Comparison of ENCODE assay signal across 2 cellular contexts in the genomic region with DNA sequence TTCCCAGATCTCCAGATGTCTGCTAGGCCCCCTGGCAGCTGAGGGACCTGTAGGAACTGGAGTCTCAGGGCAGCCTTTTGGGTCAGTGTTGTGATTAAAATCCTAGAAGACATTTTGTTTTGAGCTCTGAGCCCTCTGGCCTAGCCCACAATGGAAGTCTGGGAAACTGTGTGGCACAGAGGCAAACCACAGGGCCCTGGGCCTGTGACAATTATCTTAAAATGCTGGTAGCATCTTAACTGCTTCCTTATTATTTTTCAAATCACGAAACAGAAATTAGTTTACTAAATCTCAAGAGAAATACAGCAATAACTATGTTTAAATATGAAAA.
TF ChIP-seq lines count a peak whose summit lies in the region.

No MANE protein-coding gene starts in this region.

TF ChIP-seq in HEK293, 187 proteins besides CTCF, POLR2A, EP300 and RAD21 (continued from another document and continues in another):
- TF ChIP-seq, protein P1, sequence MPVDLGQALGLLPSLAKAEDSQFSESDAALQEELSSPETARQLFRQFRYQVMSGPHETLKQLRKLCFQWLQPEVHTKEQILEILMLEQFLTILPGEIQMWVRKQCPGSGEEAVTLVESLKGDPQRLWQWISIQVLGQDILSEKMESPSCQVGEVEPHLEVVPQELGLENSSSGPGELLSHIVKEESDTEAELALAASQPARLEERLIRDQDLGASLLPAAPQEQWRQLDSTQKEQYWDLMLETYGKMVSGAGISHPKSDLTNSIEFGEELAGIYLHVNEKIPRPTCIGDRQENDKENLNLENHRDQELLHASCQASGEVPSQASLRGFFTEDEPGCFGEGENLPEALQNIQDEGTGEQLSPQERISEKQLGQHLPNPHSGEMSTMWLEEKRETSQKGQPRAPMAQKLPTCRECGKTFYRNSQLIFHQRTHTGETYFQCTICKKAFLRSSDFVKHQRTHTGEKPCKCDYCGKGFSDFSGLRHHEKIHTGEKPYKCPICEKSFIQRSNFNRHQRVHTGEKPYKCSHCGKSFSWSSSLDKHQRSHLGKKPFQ (tag by site-specific recombination; IDR thresholded peaks at IDR 0.05), result no peak
- TF ChIP-seq MZF1 (tag by site-specific recombination; IDR thresholded peaks at IDR 0.05; ENCODE audit: borderline replicate concordance), result no peak
- no peak for TF ChIP-seq ZNF777 (tag by site-specific recombination; IDR thresholded peaks at IDR 0.05; ENCODE audit: borderline replicate concordance)
- no peak for TF ChIP-seq ZNF529 (tag by site-specific recombination; IDR thresholded peaks at IDR 0.05; ENCODE audit: insufficient replicate concordance)
- no peak for TF ChIP-seq ZNF37A (tag by site-specific recombination; IDR thresholded peaks at IDR 0.05)
- TF ChIP-seq, protein P2, sequence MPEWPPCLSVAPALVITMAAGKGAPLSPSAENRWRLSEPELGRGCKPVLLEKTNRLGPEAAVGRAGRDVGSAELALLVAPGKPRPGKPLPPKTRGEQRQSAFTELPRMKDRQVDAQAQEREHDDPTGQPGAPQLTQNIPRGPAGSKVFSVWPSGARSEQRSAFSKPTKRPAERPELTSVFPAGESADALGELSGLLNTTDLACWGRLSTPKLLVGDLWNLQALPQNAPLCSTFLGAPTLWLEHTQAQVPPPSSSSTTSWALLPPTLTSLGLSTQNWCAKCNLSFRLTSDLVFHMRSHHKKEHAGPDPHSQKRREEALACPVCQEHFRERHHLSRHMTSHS (tag by site-specific recombination; IDR thresholded peaks at IDR 0.05), result no peak
- TF ChIP-seq, protein P3, sequence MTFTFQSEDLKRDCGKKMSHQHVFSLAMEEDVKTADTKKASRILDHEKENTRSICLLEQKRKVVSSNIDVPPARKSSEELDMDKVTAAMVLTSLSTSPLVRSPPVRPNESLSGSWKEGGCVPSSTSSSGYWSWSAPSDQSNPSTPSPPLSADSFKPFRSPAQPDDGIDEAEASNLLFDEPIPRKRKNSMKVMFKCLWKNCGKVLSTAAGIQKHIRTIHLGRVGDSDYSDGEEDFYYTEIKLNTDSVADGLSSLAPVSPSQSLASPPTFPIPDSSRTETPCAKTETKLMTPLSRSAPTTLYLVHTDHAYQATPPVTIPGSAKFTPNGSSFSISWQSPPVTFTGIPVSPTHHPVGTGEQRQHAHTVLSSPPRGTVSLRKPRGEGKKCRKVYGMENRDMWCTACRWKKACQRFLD (tag by site-specific recombination; IDR thresholded peaks at IDR 0.05), result no peak
- TF ChIP-seq ZNF366 (tag by site-specific recombination; conservative IDR thresholded peaks at IDR 0.05), result no peak
- TF ChIP-seq, protein P4, sequence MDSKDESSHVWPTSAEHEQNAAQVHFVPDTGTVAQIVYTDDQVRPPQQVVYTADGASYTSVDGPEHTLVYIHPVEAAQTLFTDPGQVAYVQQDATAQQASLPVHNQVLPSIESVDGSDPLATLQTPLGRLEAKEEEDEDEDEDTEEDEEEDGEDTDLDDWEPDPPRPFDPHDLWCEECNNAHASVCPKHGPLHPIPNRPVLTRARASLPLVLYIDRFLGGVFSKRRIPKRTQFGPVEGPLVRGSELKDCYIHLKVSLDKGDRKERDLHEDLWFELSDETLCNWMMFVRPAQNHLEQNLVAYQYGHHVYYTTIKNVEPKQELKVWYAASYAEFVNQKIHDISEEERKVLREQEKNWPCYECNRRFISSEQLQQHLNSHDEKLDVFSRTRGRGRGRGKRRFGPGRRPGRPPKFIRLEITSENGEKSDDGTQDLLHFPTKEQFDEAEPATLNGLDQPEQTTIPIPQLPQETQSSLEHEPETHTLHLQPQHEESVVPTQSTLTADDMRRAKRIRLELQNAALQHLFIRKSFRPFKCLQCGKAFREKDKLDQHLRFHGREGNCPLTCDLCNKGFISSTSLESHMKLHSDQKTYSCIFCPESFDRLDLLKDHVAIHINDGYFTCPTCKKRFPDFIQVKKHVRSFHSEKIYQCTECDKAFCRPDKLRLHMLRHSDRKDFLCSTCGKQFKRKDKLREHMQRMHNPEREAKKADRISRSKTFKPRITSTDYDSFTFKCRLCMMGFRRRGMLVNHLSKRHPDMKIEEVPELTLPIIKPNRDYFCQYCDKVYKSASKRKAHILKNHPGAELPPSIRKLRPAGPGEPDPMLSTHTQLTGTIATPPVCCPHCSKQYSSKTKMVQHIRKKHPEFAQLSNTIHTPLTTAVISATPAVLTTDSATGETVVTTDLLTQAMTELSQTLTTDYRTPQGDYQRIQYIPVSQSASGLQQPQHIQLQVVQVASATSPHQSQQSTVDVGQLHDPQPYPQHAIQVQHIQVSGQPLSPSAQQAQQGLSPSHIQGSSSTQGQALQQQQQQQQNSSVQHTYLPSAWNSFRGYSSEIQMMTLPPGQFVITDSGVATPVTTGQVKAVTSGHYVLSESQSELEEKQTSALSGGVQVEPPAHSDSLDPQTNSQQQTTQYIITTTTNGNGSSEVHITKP (tag by site-specific recombination; IDR thresholded peaks at IDR 0.05), result no peak
- TF ChIP-seq, protein P5, sequence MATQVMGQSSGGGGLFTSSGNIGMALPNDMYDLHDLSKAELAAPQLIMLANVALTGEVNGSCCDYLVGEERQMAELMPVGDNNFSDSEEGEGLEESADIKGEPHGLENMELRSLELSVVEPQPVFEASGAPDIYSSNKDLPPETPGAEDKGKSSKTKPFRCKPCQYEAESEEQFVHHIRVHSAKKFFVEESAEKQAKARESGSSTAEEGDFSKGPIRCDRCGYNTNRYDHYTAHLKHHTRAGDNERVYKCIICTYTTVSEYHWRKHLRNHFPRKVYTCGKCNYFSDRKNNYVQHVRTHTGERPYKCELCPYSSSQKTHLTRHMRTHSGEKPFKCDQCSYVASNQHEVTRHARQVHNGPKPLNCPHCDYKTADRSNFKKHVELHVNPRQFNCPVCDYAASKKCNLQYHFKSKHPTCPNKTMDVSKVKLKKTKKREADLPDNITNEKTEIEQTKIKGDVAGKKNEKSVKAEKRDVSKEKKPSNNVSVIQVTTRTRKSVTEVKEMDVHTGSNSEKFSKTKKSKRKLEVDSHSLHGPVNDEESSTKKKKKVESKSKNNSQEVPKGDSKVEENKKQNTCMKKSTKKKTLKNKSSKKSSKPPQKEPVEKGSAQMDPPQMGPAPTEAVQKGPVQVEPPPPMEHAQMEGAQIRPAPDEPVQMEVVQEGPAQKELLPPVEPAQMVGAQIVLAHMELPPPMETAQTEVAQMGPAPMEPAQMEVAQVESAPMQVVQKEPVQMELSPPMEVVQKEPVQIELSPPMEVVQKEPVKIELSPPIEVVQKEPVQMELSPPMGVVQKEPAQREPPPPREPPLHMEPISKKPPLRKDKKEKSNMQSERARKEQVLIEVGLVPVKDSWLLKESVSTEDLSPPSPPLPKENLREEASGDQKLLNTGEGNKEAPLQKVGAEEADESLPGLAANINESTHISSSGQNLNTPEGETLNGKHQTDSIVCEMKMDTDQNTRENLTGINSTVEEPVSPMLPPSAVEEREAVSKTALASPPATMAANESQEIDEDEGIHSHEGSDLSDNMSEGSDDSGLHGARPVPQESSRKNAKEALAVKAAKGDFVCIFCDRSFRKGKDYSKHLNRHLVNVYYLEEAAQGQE (tag by site-specific recombination; IDR thresholded peaks at IDR 0.05), result no peak
- TF ChIP-seq SETDB1 (IDR thresholded peaks at IDR 0.05; ENCODE audit: insufficient read length, low read length), result no peak
- no peak for TF ChIP-seq ZNF169 (tag by site-specific recombination; IDR thresholded peaks at IDR 0.05)
- TF ChIP-seq KLF16 (tag by site-specific recombination; IDR thresholded peaks at IDR 0.05), result no peak
- no peak for TF ChIP-seq ZNF404 (tag by site-specific recombination; IDR thresholded peaks at IDR 0.05)
- no peak for TF ChIP-seq ZNF302 (tag by site-specific recombination; IDR thresholded peaks at IDR 0.05; ENCODE audit: low read depth)

TF ChIP-seq in SK-N-SH, 30 proteins besides CTCF, POLR2A, EP300 and RAD21 (continued from another document):
- TF ChIP-seq, protein P6, sequence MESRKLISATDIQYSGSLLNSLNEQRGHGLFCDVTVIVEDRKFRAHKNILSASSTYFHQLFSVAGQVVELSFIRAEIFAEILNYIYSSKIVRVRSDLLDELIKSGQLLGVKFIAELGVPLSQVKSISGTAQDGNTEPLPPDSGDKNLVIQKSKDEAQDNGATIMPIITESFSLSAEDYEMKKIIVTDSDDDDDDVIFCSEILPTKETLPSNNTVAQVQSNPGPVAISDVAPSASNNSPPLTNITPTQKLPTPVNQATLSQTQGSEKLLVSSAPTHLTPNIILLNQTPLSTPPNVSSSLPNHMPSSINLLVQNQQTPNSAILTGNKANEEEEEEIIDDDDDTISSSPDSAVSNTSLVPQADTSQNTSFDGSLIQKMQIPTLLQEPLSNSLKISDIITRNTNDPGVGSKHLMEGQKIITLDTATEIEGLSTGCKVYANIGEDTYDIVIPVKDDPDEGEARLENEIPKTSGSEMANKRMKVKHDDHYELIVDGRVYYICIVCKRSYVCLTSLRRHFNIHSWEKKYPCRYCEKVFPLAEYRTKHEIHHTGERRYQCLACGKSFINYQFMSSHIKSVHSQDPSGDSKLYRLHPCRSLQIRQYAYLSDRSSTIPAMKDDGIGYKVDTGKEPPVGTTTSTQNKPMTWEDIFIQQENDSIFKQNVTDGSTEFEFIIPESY (IDR thresholded peaks at IDR 0.05; ENCODE audit: borderline replicate concordance, low read depth), result no peak
- TF ChIP-seq RFX5 (IDR thresholded peaks at IDR 0.05; ENCODE audit: low read length) (no peak), SMC3 (IDR thresholded peaks at IDR 0.05; ENCODE audit: low read depth, low read length) (no peak)
- TF ChIP-seq, protein P7, sequence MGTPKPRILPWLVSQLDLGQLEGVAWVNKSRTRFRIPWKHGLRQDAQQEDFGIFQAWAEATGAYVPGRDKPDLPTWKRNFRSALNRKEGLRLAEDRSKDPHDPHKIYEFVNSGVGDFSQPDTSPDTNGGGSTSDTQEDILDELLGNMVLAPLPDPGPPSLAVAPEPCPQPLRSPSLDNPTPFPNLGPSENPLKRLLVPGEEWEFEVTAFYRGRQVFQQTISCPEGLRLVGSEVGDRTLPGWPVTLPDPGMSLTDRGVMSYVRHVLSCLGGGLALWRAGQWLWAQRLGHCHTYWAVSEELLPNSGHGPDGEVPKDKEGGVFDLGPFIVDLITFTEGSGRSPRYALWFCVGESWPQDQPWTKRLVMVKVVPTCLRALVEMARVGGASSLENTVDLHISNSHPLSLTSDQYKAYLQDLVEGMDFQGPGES (IDR thresholded peaks at IDR 0.05; ENCODE audit: low read depth, low read length), result no peak
